ENCODE assay signal across 1 cellular context in the genomic region with DNA sequence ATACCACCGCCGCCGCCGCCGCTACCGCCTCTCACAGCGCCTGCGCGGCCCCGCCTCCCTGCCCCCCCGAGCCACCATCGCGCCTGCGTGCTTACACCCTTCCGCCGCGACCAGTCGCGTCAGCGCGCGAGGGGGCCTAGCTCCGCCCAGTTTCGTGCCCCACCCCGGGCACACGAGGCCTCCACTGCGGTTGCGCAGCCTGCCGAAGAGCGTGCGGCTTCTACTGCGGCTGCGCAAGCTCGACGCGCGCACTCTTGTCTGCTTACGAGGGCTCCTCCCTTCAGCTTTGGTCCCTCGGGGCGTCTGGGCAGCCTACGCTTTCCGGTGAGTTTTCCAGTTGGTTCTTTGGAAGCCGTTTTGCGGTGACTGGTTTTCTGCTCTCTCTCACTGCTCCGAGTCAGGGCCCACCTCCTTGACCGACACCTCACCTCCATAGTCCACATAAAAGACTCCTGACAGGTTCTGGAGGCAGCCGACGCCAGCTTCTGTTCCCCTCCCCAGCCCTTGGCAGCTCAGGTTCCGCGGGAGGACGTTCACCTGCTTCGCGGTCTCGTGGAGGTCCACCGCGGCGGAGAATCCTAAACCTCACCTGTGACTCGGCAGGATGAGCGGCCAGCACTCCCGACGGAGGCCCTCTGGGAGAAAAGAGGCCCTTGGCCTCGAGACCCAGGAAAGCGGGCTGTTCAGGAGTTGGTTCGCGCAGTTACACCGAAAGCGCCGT.
TF ChIP-seq lines count a peak whose summit lies in the region.

A gene (minus strand): TSS at position 35 of the 721 bp plus-strand sequence. CDS start 65 bp downstream, outside the sequence.

TF ChIP-seq in K562, 482 proteins besides CTCF, POLR2A, EP300 and RAD21 (continued from another document and continues in another):
- TF ChIP-seq, protein P1, sequence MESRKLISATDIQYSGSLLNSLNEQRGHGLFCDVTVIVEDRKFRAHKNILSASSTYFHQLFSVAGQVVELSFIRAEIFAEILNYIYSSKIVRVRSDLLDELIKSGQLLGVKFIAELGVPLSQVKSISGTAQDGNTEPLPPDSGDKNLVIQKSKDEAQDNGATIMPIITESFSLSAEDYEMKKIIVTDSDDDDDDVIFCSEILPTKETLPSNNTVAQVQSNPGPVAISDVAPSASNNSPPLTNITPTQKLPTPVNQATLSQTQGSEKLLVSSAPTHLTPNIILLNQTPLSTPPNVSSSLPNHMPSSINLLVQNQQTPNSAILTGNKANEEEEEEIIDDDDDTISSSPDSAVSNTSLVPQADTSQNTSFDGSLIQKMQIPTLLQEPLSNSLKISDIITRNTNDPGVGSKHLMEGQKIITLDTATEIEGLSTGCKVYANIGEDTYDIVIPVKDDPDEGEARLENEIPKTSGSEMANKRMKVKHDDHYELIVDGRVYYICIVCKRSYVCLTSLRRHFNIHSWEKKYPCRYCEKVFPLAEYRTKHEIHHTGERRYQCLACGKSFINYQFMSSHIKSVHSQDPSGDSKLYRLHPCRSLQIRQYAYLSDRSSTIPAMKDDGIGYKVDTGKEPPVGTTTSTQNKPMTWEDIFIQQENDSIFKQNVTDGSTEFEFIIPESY (CRISPR knock-in tag; IDR thresholded peaks at IDR 0.05): no peak
- TF ChIP-seq KLF13 (tag; IDR thresholded peaks at IDR 0.05; ENCODE audit: borderline replicate concordance, low read depth): no peak
- TF ChIP-seq ZNF165 (CRISPR knock-in tag; IDR thresholded peaks at IDR 0.05; ENCODE audit: borderline replicate concordance): no peak
- TF ChIP-seq RFX7 (CRISPR knock-in tag; IDR thresholded peaks at IDR 0.05): no peak
- TF ChIP-seq ZSCAN32 (CRISPR knock-in tag; IDR thresholded peaks at IDR 0.05): no peak
- TF ChIP-seq, protein P2, sequence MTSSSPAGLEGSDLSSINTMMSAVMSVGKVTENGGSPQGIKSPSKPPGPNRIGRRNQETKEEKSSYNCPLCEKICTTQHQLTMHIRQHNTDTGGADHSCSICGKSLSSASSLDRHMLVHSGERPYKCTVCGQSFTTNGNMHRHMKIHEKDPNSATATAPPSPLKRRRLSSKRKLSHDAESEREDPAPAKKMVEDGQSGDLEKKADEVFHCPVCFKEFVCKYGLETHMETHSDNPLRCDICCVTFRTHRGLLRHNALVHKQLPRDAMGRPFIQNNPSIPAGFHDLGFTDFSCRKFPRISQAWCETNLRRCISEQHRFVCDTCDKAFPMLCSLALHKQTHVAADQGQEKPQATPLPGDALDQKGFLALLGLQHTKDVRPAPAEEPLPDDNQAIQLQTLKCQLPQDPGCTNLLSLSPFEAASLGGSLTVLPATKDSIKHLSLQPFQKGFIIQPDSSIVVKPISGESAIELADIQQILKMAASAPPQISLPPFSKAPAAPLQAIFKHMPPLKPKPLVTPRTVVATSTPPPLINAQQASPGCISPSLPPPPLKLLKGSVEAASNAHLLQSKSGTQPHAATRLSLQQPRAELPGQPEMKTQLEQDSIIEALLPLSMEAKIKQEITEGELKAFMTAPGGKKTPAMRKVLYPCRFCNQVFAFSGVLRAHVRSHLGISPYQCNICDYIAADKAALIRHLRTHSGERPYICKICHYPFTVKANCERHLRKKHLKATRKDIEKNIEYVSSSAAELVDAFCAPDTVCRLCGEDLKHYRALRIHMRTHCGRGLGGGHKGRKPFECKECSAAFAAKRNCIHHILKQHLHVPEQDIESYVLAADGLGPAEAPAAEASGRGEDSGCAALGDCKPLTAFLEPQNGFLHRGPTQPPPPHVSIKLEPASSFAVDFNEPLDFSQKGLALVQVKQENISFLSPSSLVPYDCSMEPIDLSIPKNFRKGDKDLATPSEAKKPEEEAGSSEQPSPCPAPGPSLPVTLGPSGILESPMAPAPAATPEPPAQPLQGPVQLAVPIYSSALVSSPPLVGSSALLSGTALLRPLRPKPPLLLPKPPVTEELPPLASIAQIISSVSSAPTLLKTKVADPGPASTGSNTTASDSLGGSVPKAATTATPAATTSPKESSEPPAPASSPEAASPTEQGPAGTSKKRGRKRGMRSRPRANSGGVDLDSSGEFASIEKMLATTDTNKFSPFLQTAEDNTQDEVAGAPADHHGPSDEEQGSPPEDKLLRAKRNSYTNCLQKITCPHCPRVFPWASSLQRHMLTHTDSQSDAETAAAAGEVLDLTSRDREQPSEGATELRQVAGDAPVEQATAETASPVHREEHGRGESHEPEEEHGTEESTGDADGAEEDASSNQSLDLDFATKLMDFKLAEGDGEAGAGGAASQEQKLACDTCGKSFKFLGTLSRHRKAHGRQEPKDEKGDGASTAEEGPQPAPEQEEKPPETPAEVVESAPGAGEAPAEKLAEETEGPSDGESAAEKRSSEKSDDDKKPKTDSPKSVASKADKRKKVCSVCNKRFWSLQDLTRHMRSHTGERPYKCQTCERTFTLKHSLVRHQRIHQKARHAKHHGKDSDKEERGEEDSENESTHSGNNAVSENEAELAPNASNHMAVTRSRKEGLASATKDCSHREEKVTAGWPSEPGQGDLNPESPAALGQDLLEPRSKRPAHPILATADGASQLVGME (CRISPR knock-in tag; IDR thresholded peaks at IDR 0.05): 0 out of 2 replicates have a peak, but pooled peaks have one; percentile 33
- TF ChIP-seq ZFX (CRISPR knock-in tag; IDR thresholded peaks at IDR 0.05): peak; percentile 62
- TF ChIP-seq, protein P3, sequence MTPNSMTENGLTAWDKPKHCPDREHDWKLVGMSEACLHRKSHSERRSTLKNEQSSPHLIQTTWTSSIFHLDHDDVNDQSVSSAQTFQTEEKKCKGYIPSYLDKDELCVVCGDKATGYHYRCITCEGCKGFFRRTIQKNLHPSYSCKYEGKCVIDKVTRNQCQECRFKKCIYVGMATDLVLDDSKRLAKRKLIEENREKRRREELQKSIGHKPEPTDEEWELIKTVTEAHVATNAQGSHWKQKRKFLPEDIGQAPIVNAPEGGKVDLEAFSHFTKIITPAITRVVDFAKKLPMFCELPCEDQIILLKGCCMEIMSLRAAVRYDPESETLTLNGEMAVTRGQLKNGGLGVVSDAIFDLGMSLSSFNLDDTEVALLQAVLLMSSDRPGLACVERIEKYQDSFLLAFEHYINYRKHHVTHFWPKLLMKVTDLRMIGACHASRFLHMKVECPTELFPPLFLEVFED (CRISPR knock-in tag; conservative IDR thresholded peaks at IDR 0.05): no peak
- no peak for TF ChIP-seq NFE2 (IDR thresholded peaks at IDR 0.05; ENCODE audit: low read depth)
- TF ChIP-seq, protein P4, sequence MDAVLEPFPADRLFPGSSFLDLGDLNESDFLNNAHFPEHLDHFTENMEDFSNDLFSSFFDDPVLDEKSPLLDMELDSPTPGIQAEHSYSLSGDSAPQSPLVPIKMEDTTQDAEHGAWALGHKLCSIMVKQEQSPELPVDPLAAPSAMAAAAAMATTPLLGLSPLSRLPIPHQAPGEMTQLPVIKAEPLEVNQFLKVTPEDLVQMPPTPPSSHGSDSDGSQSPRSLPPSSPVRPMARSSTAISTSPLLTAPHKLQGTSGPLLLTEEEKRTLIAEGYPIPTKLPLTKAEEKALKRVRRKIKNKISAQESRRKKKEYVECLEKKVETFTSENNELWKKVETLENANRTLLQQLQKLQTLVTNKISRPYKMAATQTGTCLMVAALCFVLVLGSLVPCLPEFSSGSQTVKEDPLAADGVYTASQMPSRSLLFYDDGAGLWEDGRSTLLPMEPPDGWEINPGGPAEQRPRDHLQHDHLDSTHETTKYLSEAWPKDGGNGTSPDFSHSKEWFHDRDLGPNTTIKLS (IDR thresholded peaks at IDR 0.05; ENCODE audit: borderline replicate concordance, low read depth): peak; percentile 24; the same call in 1 of the 2 replicates
- TF ChIP-seq MAZ (CRISPR knock-in tag; conservative IDR thresholded peaks at IDR 0.05 in 1 of 2, IDR thresholded peaks at IDR 0.05 in 1 of 2): peak in 1 of 2 experiments; percentile 74; a peak in 2 of 4 replicates
- TF ChIP-seq, protein P5, sequence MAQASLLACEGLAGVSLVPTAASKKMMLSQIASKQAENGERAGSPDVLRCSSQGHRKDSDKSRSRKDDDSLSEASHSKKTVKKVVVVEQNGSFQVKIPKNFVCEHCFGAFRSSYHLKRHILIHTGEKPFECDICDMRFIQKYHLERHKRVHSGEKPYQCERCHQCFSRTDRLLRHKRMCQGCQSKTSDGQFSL (CRISPR knock-in tag; IDR thresholded peaks at IDR 0.05): peak; percentile 78
- TF ChIP-seq, protein P5 (tag; IDR thresholded peaks at IDR 0.05): no peak
- TF ChIP-seq, protein P6, sequence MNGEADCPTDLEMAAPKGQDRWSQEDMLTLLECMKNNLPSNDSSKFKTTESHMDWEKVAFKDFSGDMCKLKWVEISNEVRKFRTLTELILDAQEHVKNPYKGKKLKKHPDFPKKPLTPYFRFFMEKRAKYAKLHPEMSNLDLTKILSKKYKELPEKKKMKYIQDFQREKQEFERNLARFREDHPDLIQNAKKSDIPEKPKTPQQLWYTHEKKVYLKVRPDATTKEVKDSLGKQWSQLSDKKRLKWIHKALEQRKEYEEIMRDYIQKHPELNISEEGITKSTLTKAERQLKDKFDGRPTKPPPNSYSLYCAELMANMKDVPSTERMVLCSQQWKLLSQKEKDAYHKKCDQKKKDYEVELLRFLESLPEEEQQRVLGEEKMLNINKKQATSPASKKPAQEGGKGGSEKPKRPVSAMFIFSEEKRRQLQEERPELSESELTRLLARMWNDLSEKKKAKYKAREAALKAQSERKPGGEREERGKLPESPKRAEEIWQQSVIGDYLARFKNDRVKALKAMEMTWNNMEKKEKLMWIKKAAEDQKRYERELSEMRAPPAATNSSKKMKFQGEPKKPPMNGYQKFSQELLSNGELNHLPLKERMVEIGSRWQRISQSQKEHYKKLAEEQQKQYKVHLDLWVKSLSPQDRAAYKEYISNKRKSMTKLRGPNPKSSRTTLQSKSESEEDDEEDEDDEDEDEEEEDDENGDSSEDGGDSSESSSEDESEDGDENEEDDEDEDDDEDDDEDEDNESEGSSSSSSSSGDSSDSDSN (IDR thresholded peaks at IDR 0.05; ENCODE audit: borderline replicate concordance in 1 of 2, low read depth in 2 of 2, low read length in 2 of 2): 0 out of 4 replicates have a peak, but pooled peaks of 1 of the 2 experiments have one; percentile 39
- TF ChIP-seq POLR2AphosphoS5 (IDR thresholded peaks at IDR 0.05; ENCODE audit: control insufficient read depth, insufficient read depth, low read depth, low read length): peak; percentile 73; the same call in 1 of the 2 replicates
- no peak for TF ChIP-seq BMI1 (IDR thresholded peaks at IDR 0.05; ENCODE audit: low read length)
- TF ChIP-seq, protein P7, sequence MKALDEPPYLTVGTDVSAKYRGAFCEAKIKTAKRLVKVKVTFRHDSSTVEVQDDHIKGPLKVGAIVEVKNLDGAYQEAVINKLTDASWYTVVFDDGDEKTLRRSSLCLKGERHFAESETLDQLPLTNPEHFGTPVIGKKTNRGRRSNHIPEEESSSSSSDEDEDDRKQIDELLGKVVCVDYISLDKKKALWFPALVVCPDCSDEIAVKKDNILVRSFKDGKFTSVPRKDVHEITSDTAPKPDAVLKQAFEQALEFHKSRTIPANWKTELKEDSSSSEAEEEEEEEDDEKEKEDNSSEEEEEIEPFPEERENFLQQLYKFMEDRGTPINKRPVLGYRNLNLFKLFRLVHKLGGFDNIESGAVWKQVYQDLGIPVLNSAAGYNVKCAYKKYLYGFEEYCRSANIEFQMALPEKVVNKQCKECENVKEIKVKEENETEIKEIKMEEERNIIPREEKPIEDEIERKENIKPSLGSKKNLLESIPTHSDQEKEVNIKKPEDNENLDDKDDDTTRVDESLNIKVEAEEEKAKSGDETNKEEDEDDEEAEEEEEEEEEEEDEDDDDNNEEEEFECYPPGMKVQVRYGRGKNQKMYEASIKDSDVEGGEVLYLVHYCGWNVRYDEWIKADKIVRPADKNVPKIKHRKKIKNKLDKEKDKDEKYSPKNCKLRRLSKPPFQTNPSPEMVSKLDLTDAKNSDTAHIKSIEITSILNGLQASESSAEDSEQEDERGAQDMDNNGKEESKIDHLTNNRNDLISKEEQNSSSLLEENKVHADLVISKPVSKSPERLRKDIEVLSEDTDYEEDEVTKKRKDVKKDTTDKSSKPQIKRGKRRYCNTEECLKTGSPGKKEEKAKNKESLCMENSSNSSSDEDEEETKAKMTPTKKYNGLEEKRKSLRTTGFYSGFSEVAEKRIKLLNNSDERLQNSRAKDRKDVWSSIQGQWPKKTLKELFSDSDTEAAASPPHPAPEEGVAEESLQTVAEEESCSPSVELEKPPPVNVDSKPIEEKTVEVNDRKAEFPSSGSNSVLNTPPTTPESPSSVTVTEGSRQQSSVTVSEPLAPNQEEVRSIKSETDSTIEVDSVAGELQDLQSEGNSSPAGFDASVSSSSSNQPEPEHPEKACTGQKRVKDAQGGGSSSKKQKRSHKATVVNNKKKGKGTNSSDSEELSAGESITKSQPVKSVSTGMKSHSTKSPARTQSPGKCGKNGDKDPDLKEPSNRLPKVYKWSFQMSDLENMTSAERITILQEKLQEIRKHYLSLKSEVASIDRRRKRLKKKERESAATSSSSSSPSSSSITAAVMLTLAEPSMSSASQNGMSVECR (CRISPR knock-in tag; IDR thresholded peaks at IDR 0.05): 0 out of 2 replicates have a peak, but pooled peaks have one; percentile 27
- TF ChIP-seq HCFC1 (IDR thresholded peaks at IDR 0.05; ENCODE audit: low read depth, low read length): peak; percentile 34
- TF ChIP-seq ZNF75A (CRISPR knock-in tag; IDR thresholded peaks at IDR 0.05): no peak
- TF ChIP-seq SUPT5H (IDR thresholded peaks at IDR 0.05): peak; percentile 74
- TF ChIP-seq KLF1 (tag; IDR thresholded peaks at IDR 0.05): peak; percentile 47; the same call in 1 of the 2 replicates
- TF ChIP-seq NRF1 (conservative IDR thresholded peaks at IDR 0.05 in 1 of 2, IDR thresholded peaks at IDR 0.05 in 1 of 2): peak; percentile 100
- no peak for TF ChIP-seq ZNF12 (CRISPR knock-in tag; IDR thresholded peaks at IDR 0.05)
- peak; percentile 91 for TF ChIP-seq POLR2B (IDR thresholded peaks at IDR 0.05; ENCODE audit: low read depth, partially characterized antibody)
- TF ChIP-seq SP1 (CRISPR knock-in tag; IDR thresholded peaks at IDR 0.05): peak; percentile 61
- no peak for TF ChIP-seq NFYB (IDR thresholded peaks at IDR 0.05; ENCODE audit: extremely low read depth, insufficient read length)
- no peak for TF ChIP-seq OTX1 (CRISPR knock-in tag; IDR thresholded peaks at IDR 0.05)
- no peak for TF ChIP-seq NFATC3 (IDR thresholded peaks at IDR 0.05)
- TF ChIP-seq, protein P8, sequence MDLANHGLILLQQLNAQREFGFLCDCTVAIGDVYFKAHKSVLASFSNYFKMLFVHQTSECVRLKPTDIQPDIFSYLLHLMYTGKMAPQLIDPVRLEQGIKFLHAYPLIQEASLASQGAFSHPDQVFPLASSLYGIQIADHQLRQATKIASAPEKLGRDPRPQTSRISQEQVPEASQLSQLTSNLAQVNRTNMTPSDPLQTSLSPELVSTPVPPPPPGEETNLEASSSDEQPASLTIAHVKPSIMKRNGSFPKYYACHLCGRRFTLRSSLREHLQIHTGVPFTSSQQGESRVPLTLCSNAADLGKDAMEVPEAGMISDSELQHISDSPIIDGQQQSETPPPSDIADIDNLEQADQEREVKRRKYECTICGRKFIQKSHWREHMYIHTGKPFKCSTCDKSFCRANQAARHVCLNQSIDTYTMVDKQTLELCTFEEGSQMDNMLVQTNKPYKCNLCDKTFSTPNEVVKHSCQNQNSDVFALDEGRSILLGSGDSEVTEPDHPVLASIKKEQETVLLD (IDR thresholded peaks at IDR 0.05): peak; percentile 98
- TF ChIP-seq CREM (IDR thresholded peaks at IDR 0.05; ENCODE audit: low read depth): peak; percentile 96
- TF ChIP-seq BHLHE40 (IDR thresholded peaks at IDR 0.05; ENCODE audit: low read length): peak; percentile 47; the same call in 1 of the 2 replicates
- peak; percentile 98 for TF ChIP-seq MEIS2 (IDR thresholded peaks at IDR 0.05; ENCODE audit: partially characterized antibody)
- TF ChIP-seq POLR2G (IDR thresholded peaks at IDR 0.05; ENCODE audit: low read depth, low read length): peak; percentile 77
- TF ChIP-seq ARHGAP35 (IDR thresholded peaks at IDR 0.05; ENCODE audit: partially characterized antibody): no peak
- no peak for TF ChIP-seq FOS (IDR thresholded peaks at IDR 0.05; ENCODE audit: extremely low read depth, insufficient read length)
- no peak for TF ChIP-seq RBM14 (IDR thresholded peaks at IDR 0.05; ENCODE audit: borderline replicate concordance, insufficient read depth, low read depth, low read length)
